ENCODE assay signal across 8 cellular contexts in genomic region chr4:124736526-124736925, GRCh38. TPM values are rescaled to one million over a fixed set of nuclear protein-coding genes. Genes with fewer than 3 reads are reported as not detected.
"Had no signal": no experiment of that assay in that cellular context is flagged by ENCODE, and none has a peak within 500 bp of the region (broad histone marks: within the 10 kb centered on the region; RNA-seq: fewer than 3 reads in every experiment).

No MANE protein-coding gene starts in this region.

- H3K4me2 ChIP-seq: GM23338 had no signal

- H3K27ac ChIP-seq: HL-60 had no signal

- H3K4me3 ChIP-seq: GM23338 had no signal

- H2AFZ ChIP-seq: GM23338 had no signal

- DNase-seq: H9, HCEC 1CT, KG1 had no signal

- ATAC-seq: GM23338 had no signal

- FAIRE-seq: H1, H54 had no signal

RNA-seq across cellular contexts. Expression of gene ANKRD50, which starts 24.0 kb away (rescaled TPM):
- polyA plus RNA-seq: IgD-negative memory B cell had no signal
